ENCODE assay signal across 28 cellular contexts in the genomic region with DNA sequence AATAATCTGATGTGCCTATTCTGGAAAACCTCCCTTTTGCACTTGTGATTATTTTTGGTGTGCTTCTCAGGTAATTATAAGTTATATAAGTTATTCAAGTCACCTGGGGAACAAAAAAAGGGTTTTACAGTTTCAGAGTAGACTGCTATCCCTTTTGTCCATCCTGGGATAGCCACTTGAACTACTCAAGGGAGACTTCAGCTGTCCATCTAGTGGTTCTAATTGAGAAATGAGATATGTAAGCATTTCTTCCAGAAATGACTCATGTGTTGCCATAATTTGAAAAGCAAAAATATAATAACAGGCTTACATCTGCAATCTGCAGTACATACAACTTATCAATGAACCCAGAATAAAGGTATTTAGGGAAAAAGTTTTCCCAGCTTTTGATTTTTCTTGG.
"Had no signal": no experiment of that assay in that cellular context is flagged by ENCODE, and none has a peak within 500 bp of the region (broad histone marks: within the 10 kb centered on the region; RNA-seq: fewer than 3 reads in every experiment).

No MANE protein-coding gene starts in this region.

- H3K27ac Mint-ChIP-seq: activated CD4-positive, alpha-beta memory T cell treated with anti-CD3 and anti-CD28 coated beads for 36 hours; activated naive CD4-positive, alpha-beta T cell treated with anti-CD3 and anti-CD28 coated beads, Interleukin-2, amount 10 ng/mL, durations not matched to agents 7 days and 5 days; activated naive CD8-positive, alpha-beta T cell treated with anti-CD3 and anti-CD28 coated beads, Interleukin-2, amount 10 ng/mL, durations not matched to agents 7 days and 5 days; activated T-helper 1 cell treated with anti-CD3 and anti-CD28 coated beads, Interleukin-12 subunit alpha, Interleukin-12 subunit beta, Interleukin-2, Interleukin-4 antibody, amounts not matched to agents 30 ng/mL and 10 ng/mL and 1 ng/mL, durations not matched to agents 14 hours and 24 hours and 36 hours; naive thymus-derived CD4-positive, alpha-beta T cell; T-helper 2 cell treated with Interferon-gamma antibody and Interleukin-4, amounts not matched to agents 5 μg/mL and 100 μg/mL, for 36 hours had no signal

- DNase-seq: activated CD4-positive, alpha-beta memory T cell treated with anti-CD3 and anti-CD28 coated beads for 36 hours; activated CD4-positive, alpha-beta T cell treated with anti-CD3 and anti-CD28 coated beads for 48 hours; activated CD8-positive, alpha-beta memory T cell treated with anti-CD3 and anti-CD28 coated beads, Interleukin-2, amount 50 U/mL, for 4 hours; activated effector memory CD4-positive, alpha-beta T cell treated with anti-CD3 and anti-CD28 coated beads, Interleukin-2, amount 50 U/mL, for 16 hours; activated naive CD4-positive, alpha-beta T cell treated with anti-CD3 and anti-CD28 coated beads, Interleukin-2, amount 10 ng/mL, durations not matched to agents 7 days and 5 days; activated naive CD8-positive, alpha-beta T cell treated with anti-CD3 and anti-CD28 coated beads, Interleukin-2, amount 10 ng/mL, durations not matched to agents 7 days and 5 days; activated T-cell treated with anti-CD3 and anti-CD28 coated beads, Interleukin-2, amount 50 U/mL, for 1 hour; amniotic stem cell; brain microvascular endothelial cell; central memory CD4-positive, alpha-beta T cell; effector CD8-positive, alpha-beta T cell; erythroblast; foreskin fibroblast; head of caudate nucleus; hippocampal formation; kidney; left colon; mammary epithelial cell; naive thymus-derived CD4-positive, alpha-beta T cell; spleen; stimulated activated naive CD4-positive, alpha-beta T cell treated with Interleukin-2 at 50 U/mL for 16 hours; T-helper 1 cell had no signal

- H3K4me3 Mint-ChIP-seq: activated CD4-positive, alpha-beta memory T cell treated with anti-CD3 and anti-CD28 coated beads for 36 hours; activated naive CD4-positive, alpha-beta T cell treated with anti-CD3 and anti-CD28 coated beads, Interleukin-2, amount 10 ng/mL, durations not matched to agents 7 days and 5 days; activated naive CD8-positive, alpha-beta T cell treated with anti-CD3 and anti-CD28 coated beads, Interleukin-2, amount 10 ng/mL, durations not matched to agents 7 days and 5 days; activated T-helper 1 cell treated with anti-CD3 and anti-CD28 coated beads, Interleukin-12 subunit alpha, Interleukin-12 subunit beta, Interleukin-2, Interleukin-4 antibody, amounts not matched to agents 30 ng/mL and 10 ng/mL and 1 ng/mL, durations not matched to agents 14 hours and 24 hours and 36 hours; naive thymus-derived CD4-positive, alpha-beta T cell; T-helper 2 cell treated with Interferon-gamma antibody and Interleukin-4, amounts not matched to agents 5 μg/mL and 100 μg/mL, for 36 hours had no signal

- H3K4me1 ChIP-seq: parathyroid adenoma had no signal

- H3K9me3 ChIP-seq: right atrium auricular region, spleen, tibial nerve had no signal

- H3K4me1 Mint-ChIP-seq: activated naive CD4-positive, alpha-beta T cell treated with anti-CD3 and anti-CD28 coated beads, Interleukin-2, amount 10 ng/mL, durations not matched to agents 7 days and 5 days had no signal

- ATAC-seq: left colon; naive thymus-derived CD4-positive, alpha-beta T cell had no signal

- H3K36me3 Mint-ChIP-seq: activated naive CD4-positive, alpha-beta T cell treated with anti-CD3 and anti-CD28 coated beads, Interleukin-2, amount 10 ng/mL, durations not matched to agents 7 days and 5 days had no signal

- H3K27me3 ChIP-seq: brain microvascular endothelial cell, right atrium auricular region, spleen, tibial nerve had no signal

- H3K36me3 ChIP-seq: brain microvascular endothelial cell, right atrium auricular region, tibial nerve had no signal

- H2AFZ ChIP-seq: parathyroid adenoma had no signal

- H3K27me3 Mint-ChIP-seq: activated CD4-positive, alpha-beta memory T cell treated with anti-CD3 and anti-CD28 coated beads for 36 hours; activated naive CD4-positive, alpha-beta T cell treated with anti-CD3 and anti-CD28 coated beads, Interleukin-2, amount 10 ng/mL, durations not matched to agents 7 days and 5 days; activated naive CD8-positive, alpha-beta T cell treated with anti-CD3 and anti-CD28 coated beads, Interleukin-2, amount 10 ng/mL, durations not matched to agents 7 days and 5 days; naive thymus-derived CD4-positive, alpha-beta T cell had no signal

- H3K4me3 ChIP-seq: right atrium auricular region, spleen, tibial nerve had no signal

- H3K27ac ChIP-seq: brain microvascular endothelial cell, parathyroid adenoma, right atrium auricular region, spleen, tibial nerve, VCaP had no signal

- H3K9ac ChIP-seq: parathyroid adenoma had no signal
